2 cellular contexts compared by ENCODE assay signal in the genomic region with DNA sequence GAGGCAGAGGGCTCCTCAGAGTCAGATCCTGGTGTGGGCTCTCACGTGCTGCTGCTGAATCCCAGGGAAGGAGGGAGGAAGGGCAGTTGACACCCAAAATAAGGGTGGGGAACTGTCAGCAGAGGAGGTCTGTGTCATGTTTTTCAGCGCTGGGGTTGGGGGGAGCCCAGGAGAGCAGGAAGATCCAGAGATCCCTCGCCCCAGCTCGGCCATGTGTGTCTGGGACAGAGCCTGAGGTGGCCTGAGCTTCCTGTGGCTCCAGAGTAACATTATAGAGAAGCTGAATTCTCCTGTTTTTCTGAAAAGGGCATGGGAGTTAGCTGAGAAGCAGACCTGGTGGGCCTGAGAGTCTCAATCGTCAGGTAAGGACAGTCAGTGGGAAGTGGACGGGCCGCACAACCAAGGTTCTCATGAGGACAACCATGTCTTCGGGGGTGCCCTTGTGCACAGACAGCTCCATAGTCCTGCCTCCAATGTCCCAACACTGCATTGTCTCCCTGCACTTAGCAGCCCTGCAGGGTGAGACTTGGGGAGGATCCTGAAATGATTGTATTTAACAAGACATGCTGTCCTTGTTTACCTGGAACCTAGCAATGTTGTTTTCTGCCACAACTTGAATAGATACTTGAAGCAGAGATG.
TF ChIP-seq lines count a peak whose summit lies in the region.

No MANE protein-coding gene starts in this region.

TF ChIP-seq in GM23338, 12 proteins besides CTCF, POLR2A, EP300 and RAD21:
- no peak for TF ChIP-seq EZH2phosphoT487 (IDR thresholded peaks at IDR 0.05; ENCODE audit: unreplicated experiment)
- TF ChIP-seq ZNF114 (CRISPR knock-in tag; IDR thresholded peaks at IDR 0.05), result no peak
- TF ChIP-seq, protein P1, sequence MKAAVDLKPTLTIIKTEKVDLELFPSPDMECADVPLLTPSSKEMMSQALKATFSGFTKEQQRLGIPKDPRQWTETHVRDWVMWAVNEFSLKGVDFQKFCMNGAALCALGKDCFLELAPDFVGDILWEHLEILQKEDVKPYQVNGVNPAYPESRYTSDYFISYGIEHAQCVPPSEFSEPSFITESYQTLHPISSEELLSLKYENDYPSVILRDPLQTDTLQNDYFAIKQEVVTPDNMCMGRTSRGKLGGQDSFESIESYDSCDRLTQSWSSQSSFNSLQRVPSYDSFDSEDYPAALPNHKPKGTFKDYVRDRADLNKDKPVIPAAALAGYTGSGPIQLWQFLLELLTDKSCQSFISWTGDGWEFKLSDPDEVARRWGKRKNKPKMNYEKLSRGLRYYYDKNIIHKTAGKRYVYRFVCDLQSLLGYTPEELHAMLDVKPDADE (IDR thresholded peaks at IDR 0.05), result no peak
- no peak for TF ChIP-seq JUNB (IDR thresholded peaks at IDR 0.05; ENCODE audit: unreplicated experiment)
- TF ChIP-seq EZH2 (IDR thresholded peaks at IDR 0.05; ENCODE audit: low read depth, unreplicated experiment), result no peak

TF ChIP-seq in GM12878, 131 proteins besides CTCF, POLR2A, EP300 and RAD21:
- no peak for TF ChIP-seq IKZF1 (conservative IDR thresholded peaks at IDR 0.05)
- TF ChIP-seq POU2F2 (IDR thresholded peaks at IDR 0.05; ENCODE audit: borderline replicate concordance, low read depth, low read length), result no peak
- no peak for TF ChIP-seq ESRRA (IDR thresholded peaks at IDR 0.05; ENCODE audit: low read length)
- TF ChIP-seq, protein P2, sequence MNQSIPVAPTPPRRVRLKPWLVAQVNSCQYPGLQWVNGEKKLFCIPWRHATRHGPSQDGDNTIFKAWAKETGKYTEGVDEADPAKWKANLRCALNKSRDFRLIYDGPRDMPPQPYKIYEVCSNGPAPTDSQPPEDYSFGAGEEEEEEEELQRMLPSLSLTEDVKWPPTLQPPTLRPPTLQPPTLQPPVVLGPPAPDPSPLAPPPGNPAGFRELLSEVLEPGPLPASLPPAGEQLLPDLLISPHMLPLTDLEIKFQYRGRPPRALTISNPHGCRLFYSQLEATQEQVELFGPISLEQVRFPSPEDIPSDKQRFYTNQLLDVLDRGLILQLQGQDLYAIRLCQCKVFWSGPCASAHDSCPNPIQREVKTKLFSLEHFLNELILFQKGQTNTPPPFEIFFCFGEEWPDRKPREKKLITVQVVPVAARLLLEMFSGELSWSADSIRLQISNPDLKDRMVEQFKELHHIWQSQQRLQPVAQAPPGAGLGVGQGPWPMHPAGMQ (IDR thresholded peaks at IDR 0.05; ENCODE audit: borderline replicate concordance), result no peak
- TF ChIP-seq GATAD2B (conservative IDR thresholded peaks at IDR 0.05; ENCODE audit: low read depth), result no peak
- TF ChIP-seq, protein P3, sequence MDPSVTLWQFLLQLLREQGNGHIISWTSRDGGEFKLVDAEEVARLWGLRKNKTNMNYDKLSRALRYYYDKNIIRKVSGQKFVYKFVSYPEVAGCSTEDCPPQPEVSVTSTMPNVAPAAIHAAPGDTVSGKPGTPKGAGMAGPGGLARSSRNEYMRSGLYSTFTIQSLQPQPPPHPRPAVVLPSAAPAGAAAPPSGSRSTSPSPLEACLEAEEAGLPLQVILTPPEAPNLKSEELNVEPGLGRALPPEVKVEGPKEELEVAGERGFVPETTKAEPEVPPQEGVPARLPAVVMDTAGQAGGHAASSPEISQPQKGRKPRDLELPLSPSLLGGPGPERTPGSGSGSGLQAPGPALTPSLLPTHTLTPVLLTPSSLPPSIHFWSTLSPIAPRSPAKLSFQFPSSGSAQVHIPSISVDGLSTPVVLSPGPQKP (IDR thresholded peaks at IDR 0.05; ENCODE audit: low read depth, low read length), result no peak
- TF ChIP-seq, protein P4, sequence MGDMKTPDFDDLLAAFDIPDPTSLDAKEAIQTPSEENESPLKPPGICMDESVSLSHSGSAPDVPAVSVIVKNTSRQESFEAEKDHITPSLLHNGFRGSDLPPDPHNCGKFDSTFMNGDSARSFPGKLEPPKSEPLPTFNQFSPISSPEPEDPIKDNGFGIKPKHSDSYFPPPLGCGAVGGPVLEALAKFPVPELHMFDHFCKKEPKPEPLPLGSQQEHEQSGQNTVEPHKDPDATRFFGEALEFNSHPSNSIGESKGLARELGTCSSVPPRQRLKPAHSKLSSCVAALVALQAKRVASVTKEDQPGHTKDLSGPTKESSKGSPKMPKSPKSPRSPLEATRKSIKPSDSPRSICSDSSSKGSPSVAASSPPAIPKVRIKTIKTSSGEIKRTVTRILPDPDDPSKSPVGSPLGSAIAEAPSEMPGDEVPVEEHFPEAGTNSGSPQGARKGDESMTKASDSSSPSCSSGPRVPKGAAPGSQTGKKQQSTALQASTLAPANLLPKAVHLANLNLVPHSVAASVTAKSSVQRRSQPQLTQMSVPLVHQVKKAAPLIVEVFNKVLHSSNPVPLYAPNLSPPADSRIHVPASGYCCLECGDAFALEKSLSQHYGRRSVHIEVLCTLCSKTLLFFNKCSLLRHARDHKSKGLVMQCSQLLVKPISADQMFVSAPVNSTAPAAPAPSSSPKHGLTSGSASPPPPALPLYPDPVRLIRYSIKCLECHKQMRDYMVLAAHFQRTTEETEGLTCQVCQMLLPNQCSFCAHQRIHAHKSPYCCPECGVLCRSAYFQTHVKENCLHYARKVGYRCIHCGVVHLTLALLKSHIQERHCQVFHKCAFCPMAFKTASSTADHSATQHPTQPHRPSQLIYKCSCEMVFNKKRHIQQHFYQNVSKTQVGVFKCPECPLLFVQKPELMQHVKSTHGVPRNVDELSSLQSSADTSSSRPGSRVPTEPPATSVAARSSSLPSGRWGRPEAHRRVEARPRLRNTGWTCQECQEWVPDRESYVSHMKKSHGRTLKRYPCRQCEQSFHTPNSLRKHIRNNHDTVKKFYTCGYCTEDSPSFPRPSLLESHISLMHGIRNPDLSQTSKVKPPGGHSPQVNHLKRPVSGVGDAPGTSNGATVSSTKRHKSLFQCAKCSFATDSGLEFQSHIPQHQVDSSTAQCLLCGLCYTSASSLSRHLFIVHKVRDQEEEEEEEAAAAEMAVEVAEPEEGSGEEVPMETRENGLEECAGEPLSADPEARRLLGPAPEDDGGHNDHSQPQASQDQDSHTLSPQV (IDR thresholded peaks at IDR 0.05), result no peak
- no peak for TF ChIP-seq ZNF622 (IDR thresholded peaks at IDR 0.05)
- TF ChIP-seq, protein P5, sequence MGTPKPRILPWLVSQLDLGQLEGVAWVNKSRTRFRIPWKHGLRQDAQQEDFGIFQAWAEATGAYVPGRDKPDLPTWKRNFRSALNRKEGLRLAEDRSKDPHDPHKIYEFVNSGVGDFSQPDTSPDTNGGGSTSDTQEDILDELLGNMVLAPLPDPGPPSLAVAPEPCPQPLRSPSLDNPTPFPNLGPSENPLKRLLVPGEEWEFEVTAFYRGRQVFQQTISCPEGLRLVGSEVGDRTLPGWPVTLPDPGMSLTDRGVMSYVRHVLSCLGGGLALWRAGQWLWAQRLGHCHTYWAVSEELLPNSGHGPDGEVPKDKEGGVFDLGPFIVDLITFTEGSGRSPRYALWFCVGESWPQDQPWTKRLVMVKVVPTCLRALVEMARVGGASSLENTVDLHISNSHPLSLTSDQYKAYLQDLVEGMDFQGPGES (IDR thresholded peaks at IDR 0.05), result no peak
- TF ChIP-seq KDM1A (IDR thresholded peaks at IDR 0.05; ENCODE audit: borderline replicate concordance), result no peak
- TF ChIP-seq MTA2 (IDR thresholded peaks at IDR 0.05; ENCODE audit: low read depth), result no peak
- TF ChIP-seq, protein P6, sequence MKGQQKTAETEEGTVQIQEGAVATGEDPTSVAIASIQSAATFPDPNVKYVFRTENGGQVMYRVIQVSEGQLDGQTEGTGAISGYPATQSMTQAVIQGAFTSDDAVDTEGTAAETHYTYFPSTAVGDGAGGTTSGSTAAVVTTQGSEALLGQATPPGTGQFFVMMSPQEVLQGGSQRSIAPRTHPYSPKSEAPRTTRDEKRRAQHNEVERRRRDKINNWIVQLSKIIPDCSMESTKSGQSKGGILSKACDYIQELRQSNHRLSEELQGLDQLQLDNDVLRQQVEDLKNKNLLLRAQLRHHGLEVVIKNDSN (IDR thresholded peaks at IDR 0.05; ENCODE audit: borderline replicate concordance, extremely low read length, insufficient read depth, low read depth, low read length), result no peak
- TF ChIP-seq TARDBP (IDR thresholded peaks at IDR 0.05; ENCODE audit: borderline replicate concordance), result no peak
